Comparison of ENCODE assay signal across 8 cellular contexts in genomic region chr1:115138973-115139372, GRCh38. TPM values are rescaled to one million over a fixed set of nuclear protein-coding genes. Genes with fewer than 3 reads are reported as not detected.
DNase-seq lines count a peak whose midpoint lies in the region; ATAC-seq, FAIRE-seq and TF ChIP-seq lines count a peak whose summit lies in the region.

No MANE protein-coding gene starts in this region.

- no peaks in the 10 kb centered on the region for H3K36me3 ChIP-seq in CD4-positive, alpha-beta memory T cell (ENCODE audit: insufficient read depth, low read length)

- intact Hi-C loops in CD4-positive, alpha-beta memory T cell (cut with micrococcal nuclease): loop anchor here (1.0 kb wide), 1 partner anchor 160 kb away; no protein-coding TSS in a partner anchor

- POLR2A ChIA-PET in CD4-positive, alpha-beta memory T cell (lab: Charles Lee; ENCODE audit: partially characterized antibody): no interaction called here

- H3K9me3 ChIP-seq in CD4-positive, alpha-beta memory T cell (ENCODE audit: control insufficient read depth in 1 of 2, low read length in 2 of 2): no peaks in the 10 kb centered on the region

- no peak overlapping the region for H3K4me3 ChIP-seq in CD4-positive, alpha-beta memory T cell (ENCODE audit: low read length in 2 of 2)

- H3K36me3 Mint-ChIP-seq in CD4-positive, alpha-beta memory T cell: no peaks in the 10 kb centered on the region
- no peaks in the 10 kb centered on the region for H3K36me3 Mint-ChIP-seq in mesothelial cell of epicardium

- TF ChIP-seq CTCF in mesothelial cell of epicardium (IDR thresholded peaks at IDR 0.05; ENCODE audit: unreplicated experiment): peak; percentile 81

- peak; percentile 42 to 57 (median 46) for DNase-seq in CD4-positive, alpha-beta memory T cell
- DNase-seq in HTR-8/SVneo (ENCODE audit: insufficient read length, low spot score) (peak; percentile 56), NOMO-1 (lab: John Stamatoyannopoulos, UW; ENCODE audit: unreplicated experiment in 2 of 2) (peak; percentile 63 to 68), mesothelial cell of epicardium (ENCODE audit: low spot score in 2 of 2, unreplicated experiment in 2 of 2) (peak; percentile 66 to 85)
- peak; percentile 12 to 24 for DNase-seq in activated CD8-positive, alpha-beta memory T cell treated with anti-CD3 and anti-CD28 coated beads for 4 hours (ENCODE audit: low read depth in 2 of 2)
- DNase-seq in stimulated activated CD8-positive, alpha-beta memory T cell treated with anti-CD3 and anti-CD28 coated beads, Interleukin-4, amount 100 ng/mL, for 24 hours (ENCODE audit: low read depth): peak; percentile 41

- H3K9me3 Mint-ChIP-seq in CD4-positive, alpha-beta memory T cell: no peaks in the 10 kb centered on the region
- H3K9me3 Mint-ChIP-seq in mesothelial cell of epicardium: no peaks in the 10 kb centered on the region

- no peaks in the 10 kb centered on the region for H3K27me3 ChIP-seq in CD4-positive, alpha-beta memory T cell (ENCODE audit: insufficient read depth, low read length)

- FAIRE-seq in HTR-8/SVneo (lab: Jason Lieb, UNC) (no peak), endometrium (lab: Jason Lieb, UNC) (peak; percentile 57)

- peak; percentile 80 for ATAC-seq in GM19467 (IDR thresholded peaks at IDR 0.05; ENCODE audit: unreplicated experiment)

- CTCF ChIA-PET in CD4-positive, alpha-beta memory T cell (lab: Charles Lee; ENCODE audit: partially characterized antibody): interaction anchor here (0.6 to 4.6 kb wide), 18 partner anchors 10 to 1360 kb away, joined by 3 to 34 read pairs (median 4); no protein-coding TSS in a partner anchor

- H3K27me3 Mint-ChIP-seq in CD4-positive, alpha-beta memory T cell: peaks cover 8 to 28% of the 10 kb centered on the region in 2 donors
- peaks cover 16% of the 10 kb centered on the region for H3K27me3 Mint-ChIP-seq in mesothelial cell of epicardium (ENCODE audit: low read depth)

- no peak overlapping the region for H3K27ac ChIP-seq in CD4-positive, alpha-beta memory T cell (ENCODE audit: low read depth, low read length)

- peaks cover 7% of the 10 kb centered on the region for H3K4me1 ChIP-seq in CD4-positive, alpha-beta memory T cell (ENCODE audit: insufficient read depth, low read length)

- peak overlapping the region in 2 of 7 donors; percentile 24 to 70 for H3K27ac Mint-ChIP-seq in CD4-positive, alpha-beta memory T cell
- H3K27ac Mint-ChIP-seq in mesothelial cell of epicardium: no peak overlapping the region

- H3K4me3 Mint-ChIP-seq in CD4-positive, alpha-beta memory T cell: peak overlapping the region; percentile 54 to 83 (median 62)
- H3K4me3 Mint-ChIP-seq in mesothelial cell of epicardium: no peak overlapping the region

- H3K4me1 Mint-ChIP-seq in CD4-positive, alpha-beta memory T cell: peaks cover 0 to 4% (median 1%) of the 10 kb centered on the region in 4 donors
- H3K4me1 Mint-ChIP-seq in mesothelial cell of epicardium: peaks cover 7% of the 10 kb centered on the region

RNA-seq across cellular contexts. Expression of gene TSPAN2, which starts 49.7 kb away (rescaled TPM):
- 1 to 10 TPM; 1.3 to 3.5 TPM for total RNA-seq in CD4-positive, alpha-beta memory T cell
- polyA plus RNA-seq in CD4-positive, alpha-beta memory T cell: 10 to 100 TPM; 20.8 to 21.8 TPM
- total RNA-seq in mesothelial cell of epicardium: 12.1 to 14.2 TPM (median 12.2 TPM) in 3 replicates

Comparison
In these comparisons a context has a peak if more than half of its experiments do, and no peak if none do; other contexts are left out.
1. DNase-seq: peak in every context shown above with its lines; median percentile 76 in mesothelial cell of epicardium; 66 in NOMO-1; 56 in HTR-8/SVneo; 46 in CD4-positive, alpha-beta memory T cell; 41 in stimulated activated CD8-positive, alpha-beta memory T cell treated with anti-CD3 and anti-CD28 coated beads, Interleukin-4, amount 100 ng/mL, for 24 hours; 18 in activated CD8-positive, alpha-beta memory T cell treated with anti-CD3 and anti-CD28 coated beads for 4 hours.